10 cellular contexts compared by ENCODE assay signal in the genomic region with DNA sequence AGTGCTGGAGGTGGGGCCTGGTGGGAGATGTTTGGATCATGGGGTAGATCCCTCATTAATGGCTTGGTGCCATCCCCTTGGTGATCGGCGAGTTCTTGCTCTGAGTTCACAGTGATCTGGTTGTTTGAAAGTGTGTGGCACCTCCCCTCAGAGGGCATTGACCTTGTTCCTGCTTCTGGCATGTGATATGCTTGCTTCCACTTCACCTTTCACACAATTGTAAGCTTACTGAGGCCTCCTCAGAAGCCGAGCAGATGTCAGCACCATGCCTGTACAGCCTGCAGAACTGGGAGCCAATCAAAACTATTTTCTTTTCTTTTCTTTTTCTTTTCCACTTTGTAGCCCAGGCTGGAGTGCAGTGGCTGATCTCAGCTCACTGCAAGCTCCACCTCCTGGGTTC. TPM values are rescaled to one million over a fixed set of nuclear protein-coding genes. Genes with fewer than 3 reads are reported as not detected.
"Had no signal": no experiment of that assay in that cellular context is flagged by ENCODE, and none has a peak within 500 bp of the region (broad histone marks: within the 10 kb centered on the region; RNA-seq: fewer than 3 reads in every experiment).

No MANE protein-coding gene starts in this region.

- H3K27ac ChIP-seq: HL-60 had no signal

- H3K4me2 ChIP-seq: GM23338 had no signal

- H3K4me3 Mint-ChIP-seq: GM23338, H9 had no signal

- FAIRE-seq: H1, H54, K562 had no signal

- H3K27ac Mint-ChIP-seq: GM23338, H9 had no signal

- H2AFZ ChIP-seq: GM23338 had no signal

- H3K4me1 Mint-ChIP-seq: GM23338, H9 had no signal

- DNase-seq: H9, HCEC 1CT, IMR-90, KG1 had no signal

- H3K4me3 ChIP-seq: GM23338, K562 had no signal

RNA-seq across cellular contexts. Expression of gene CATSPER1, which starts 11.0 kb away (rescaled TPM):
- total RNA-seq: GM23338, H1, H9 had no signal
- polyA plus RNA-seq: GM23338, H1 had no signal

RNA-seq across cellular contexts. Expression of gene GAL3ST3, which starts 11.6 kb away (rescaled TPM):
- total RNA-seq: HT1080, IMR-90, K562 had no signal
- polyA plus RNA-seq: K562 had no signal

RNA-seq across cellular contexts. Expression of gene CST6, which starts 25.5 kb away (rescaled TPM):
- total RNA-seq: H9, HT1080, K562 had no signal
- polyA plus RNA-seq: K562 had no signal
